ENCODE assay signal across 1 cellular context in the genomic region with DNA sequence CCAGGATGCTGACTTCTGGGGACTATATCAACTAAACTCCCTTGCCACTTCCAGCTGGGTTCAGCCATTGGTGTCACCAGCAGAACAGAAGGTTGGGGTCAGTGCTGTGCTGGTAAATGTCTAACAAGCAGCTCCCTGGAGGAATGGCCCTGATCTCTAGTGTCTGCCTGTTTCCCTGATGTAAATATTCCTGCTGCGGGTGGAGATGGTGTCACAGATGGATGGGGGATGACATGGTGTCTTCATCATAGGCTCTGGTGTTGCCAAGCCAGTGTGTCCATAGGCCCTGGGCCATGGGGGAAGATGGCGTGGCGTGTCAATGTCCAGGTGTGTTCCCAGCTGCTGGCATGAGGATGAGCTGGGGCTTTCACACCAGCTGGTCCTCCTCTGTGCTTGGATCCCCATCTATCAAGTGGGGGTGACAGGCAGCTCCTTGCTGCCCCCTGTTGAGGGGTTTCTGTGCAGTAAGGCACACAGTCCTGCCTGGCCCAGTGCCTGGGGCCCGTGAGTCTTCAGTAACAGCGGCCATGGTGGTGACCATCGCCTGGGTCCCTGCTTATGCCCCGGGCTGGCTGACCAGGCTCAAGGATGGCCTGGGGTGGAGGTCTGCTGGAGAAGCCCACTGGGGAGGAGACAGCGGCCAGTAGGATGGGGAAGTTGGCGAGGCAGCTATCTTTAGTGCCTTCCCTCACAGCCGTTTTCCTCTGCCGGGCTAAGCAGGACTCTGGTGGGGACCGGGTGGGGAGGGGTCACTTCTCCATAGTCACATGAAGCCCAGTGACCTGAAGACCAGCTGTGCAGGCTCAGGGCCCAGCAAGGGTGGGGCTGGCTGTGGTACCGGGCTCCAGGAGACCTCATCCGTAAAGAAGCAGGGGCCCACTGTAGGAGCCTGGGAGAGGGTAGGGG.
TF ChIP-seq lines count a peak whose summit lies in the region.

No MANE protein-coding gene starts in this region.

TF ChIP-seq in HepG2, 621 proteins besides CTCF, POLR2A, EP300 and RAD21 (continued from another document):
- TF ChIP-seq, protein P1, sequence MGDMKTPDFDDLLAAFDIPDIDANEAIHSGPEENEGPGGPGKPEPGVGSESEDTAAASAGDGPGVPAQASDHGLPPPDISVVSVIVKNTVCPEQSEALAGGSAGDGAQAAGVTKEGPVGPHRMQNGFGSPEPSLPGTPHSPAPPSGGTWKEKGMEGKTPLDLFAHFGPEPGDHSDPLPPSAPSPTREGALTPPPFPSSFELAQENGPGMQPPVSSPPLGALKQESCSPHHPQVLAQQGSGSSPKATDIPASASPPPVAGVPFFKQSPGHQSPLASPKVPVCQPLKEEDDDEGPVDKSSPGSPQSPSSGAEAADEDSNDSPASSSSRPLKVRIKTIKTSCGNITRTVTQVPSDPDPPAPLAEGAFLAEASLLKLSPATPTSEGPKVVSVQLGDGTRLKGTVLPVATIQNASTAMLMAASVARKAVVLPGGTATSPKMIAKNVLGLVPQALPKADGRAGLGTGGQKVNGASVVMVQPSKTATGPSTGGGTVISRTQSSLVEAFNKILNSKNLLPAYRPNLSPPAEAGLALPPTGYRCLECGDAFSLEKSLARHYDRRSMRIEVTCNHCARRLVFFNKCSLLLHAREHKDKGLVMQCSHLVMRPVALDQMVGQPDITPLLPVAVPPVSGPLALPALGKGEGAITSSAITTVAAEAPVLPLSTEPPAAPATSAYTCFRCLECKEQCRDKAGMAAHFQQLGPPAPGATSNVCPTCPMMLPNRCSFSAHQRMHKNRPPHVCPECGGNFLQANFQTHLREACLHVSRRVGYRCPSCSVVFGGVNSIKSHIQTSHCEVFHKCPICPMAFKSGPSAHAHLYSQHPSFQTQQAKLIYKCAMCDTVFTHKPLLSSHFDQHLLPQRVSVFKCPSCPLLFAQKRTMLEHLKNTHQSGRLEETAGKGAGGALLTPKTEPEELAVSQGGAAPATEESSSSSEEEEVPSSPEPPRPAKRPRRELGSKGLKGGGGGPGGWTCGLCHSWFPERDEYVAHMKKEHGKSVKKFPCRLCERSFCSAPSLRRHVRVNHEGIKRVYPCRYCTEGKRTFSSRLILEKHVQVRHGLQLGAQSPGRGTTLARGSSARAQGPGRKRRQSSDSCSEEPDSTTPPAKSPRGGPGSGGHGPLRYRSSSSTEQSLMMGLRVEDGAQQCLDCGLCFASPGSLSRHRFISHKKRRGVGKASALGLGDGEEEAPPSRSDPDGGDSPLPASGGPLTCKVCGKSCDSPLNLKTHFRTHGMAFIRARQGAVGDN (CRISPR knock-in tag; IDR thresholded peaks at IDR 0.05): peak; percentile 51
- no peak for TF ChIP-seq FOSL1 (CRISPR knock-in tag; IDR thresholded peaks at IDR 0.05; ENCODE audit: borderline replicate concordance)
- TF ChIP-seq BHLHE40 (IDR thresholded peaks at IDR 0.05; ENCODE audit: low read length): 0 out of 2 replicates have a peak, but pooled peaks have one; percentile 4
- TF ChIP-seq ZNF263 (CRISPR knock-in tag; IDR thresholded peaks at IDR 0.05): 0 out of 2 replicates have a peak, but pooled peaks have one; percentile 22
- peak; percentile 71; the same call in 1 of the 2 replicates for TF ChIP-seq HOXA5 (CRISPR knock-in tag; IDR thresholded peaks at IDR 0.05)
- peak; percentile 36; the same call in 1 of the 2 replicates for TF ChIP-seq HOXD1 (CRISPR knock-in tag; IDR thresholded peaks at IDR 0.05)
- no peak for TF ChIP-seq ZNF605 (CRISPR knock-in tag; IDR thresholded peaks at IDR 0.05)
- 0 out of 2 replicates have a peak, but pooled peaks have one; percentile 23 for TF ChIP-seq ERF (CRISPR knock-in tag; IDR thresholded peaks at IDR 0.05)
- peak; percentile 81 for TF ChIP-seq STAG1 (CRISPR knock-in tag; IDR thresholded peaks at IDR 0.05)
- TF ChIP-seq FOSL2 (CRISPR knock-in tag; IDR thresholded peaks at IDR 0.05): peak; percentile 21; the same call in 1 of the 2 replicates
- peak; percentile 41; the same call in 1 of the 2 replicates for TF ChIP-seq ZNF768 (CRISPR knock-in tag; IDR thresholded peaks at IDR 0.05)
- TF ChIP-seq SIN3B (IDR thresholded peaks at IDR 0.05; ENCODE audit: low read length): no peak
- TF ChIP-seq, protein P2, sequence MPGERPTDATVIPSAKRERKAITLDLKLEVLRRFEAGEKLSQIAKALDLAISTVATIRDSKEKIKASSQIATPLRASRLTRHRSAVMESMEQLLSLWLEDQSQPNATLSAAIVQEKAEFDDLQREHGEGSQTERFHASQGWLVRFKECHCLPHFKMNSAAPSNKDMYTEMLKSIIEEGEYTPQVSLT (CRISPR knock-in tag; IDR thresholded peaks at IDR 0.05; ENCODE audit: borderline replicate concordance, low read depth): no peak
- 0 out of 2 replicates have a peak, but pooled peaks have one; percentile 13 for TF ChIP-seq SOX5 (CRISPR knock-in tag; IDR thresholded peaks at IDR 0.05; ENCODE audit: borderline replicate concordance)
- TF ChIP-seq THAP11 (CRISPR knock-in tag; IDR thresholded peaks at IDR 0.05): 0 out of 2 replicates have a peak, but pooled peaks have one; percentile 21
- TF ChIP-seq ZNF501 (CRISPR knock-in tag; IDR thresholded peaks at IDR 0.05): peak; percentile 20; the same call in 1 of the 2 replicates
- TF ChIP-seq, protein P3, sequence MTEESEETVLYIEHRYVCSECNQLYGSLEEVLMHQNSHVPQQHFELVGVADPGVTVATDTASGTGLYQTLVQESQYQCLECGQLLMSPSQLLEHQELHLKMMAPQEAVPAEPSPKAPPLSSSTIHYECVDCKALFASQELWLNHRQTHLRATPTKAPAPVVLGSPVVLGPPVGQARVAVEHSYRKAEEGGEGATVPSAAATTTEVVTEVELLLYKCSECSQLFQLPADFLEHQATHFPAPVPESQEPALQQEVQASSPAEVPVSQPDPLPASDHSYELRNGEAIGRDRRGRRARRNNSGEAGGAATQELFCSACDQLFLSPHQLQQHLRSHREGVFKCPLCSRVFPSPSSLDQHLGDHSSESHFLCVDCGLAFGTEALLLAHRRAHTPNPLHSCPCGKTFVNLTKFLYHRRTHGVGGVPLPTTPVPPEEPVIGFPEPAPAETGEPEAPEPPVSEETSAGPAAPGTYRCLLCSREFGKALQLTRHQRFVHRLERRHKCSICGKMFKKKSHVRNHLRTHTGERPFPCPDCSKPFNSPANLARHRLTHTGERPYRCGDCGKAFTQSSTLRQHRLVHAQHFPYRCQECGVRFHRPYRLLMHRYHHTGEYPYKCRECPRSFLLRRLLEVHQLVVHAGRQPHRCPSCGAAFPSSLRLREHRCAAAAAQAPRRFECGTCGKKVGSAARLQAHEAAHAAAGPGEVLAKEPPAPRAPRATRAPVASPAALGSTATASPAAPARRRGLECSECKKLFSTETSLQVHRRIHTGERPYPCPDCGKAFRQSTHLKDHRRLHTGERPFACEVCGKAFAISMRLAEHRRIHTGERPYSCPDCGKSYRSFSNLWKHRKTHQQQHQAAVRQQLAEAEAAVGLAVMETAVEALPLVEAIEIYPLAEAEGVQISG (CRISPR knock-in tag; IDR thresholded peaks at IDR 0.05): 0 out of 2 replicates have a peak, but pooled peaks have one; percentile 15
- peak; percentile 19; the same call in 1 of the 2 replicates for TF ChIP-seq BCL6 (CRISPR knock-in tag; IDR thresholded peaks at IDR 0.05)
- TF ChIP-seq, protein P4, sequence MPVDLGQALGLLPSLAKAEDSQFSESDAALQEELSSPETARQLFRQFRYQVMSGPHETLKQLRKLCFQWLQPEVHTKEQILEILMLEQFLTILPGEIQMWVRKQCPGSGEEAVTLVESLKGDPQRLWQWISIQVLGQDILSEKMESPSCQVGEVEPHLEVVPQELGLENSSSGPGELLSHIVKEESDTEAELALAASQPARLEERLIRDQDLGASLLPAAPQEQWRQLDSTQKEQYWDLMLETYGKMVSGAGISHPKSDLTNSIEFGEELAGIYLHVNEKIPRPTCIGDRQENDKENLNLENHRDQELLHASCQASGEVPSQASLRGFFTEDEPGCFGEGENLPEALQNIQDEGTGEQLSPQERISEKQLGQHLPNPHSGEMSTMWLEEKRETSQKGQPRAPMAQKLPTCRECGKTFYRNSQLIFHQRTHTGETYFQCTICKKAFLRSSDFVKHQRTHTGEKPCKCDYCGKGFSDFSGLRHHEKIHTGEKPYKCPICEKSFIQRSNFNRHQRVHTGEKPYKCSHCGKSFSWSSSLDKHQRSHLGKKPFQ (CRISPR knock-in tag; IDR thresholded peaks at IDR 0.05; ENCODE audit: insufficient replicate concordance): peak; percentile 90
- peak; percentile 45 for TF ChIP-seq SMC3 (IDR thresholded peaks at IDR 0.05; ENCODE audit: low read length)
- no peak for TF ChIP-seq RELA (CRISPR knock-in tag; IDR thresholded peaks at IDR 0.05)
